In genomic region chr19:36688058-36688457, GRCh38 we compare ENCODE assay signal across 8 cellular contexts. TPM values are rescaled to one million over a fixed set of nuclear protein-coding genes. Genes with fewer than 3 reads are reported as not detected.
DNase-seq lines count a peak whose midpoint lies in the region; ATAC-seq and TF ChIP-seq lines count a peak whose summit lies in the region.

No MANE protein-coding gene starts in this region.

- peaks cover 90% of the 10 kb centered on the region for H3K36me3 Mint-ChIP-seq in brain
- peaks cover 46% of the 10 kb centered on the region for H3K36me3 Mint-ChIP-seq in mesothelial cell of epicardium

- ATAC-seq in GM18858 (IDR thresholded peaks at IDR 0.05; ENCODE audit: unreplicated experiment) = no peak

- DNase-seq in stimulated activated CD4-positive, alpha-beta T cell treated with anti-CD3 and anti-CD28 coated beads, Interleukin-1b, Interleukin-23, amount 100 ng/mL, for 48 hours = peak; percentile 4
- DNase-seq in stimulated activated CD4-positive, alpha-beta T cell treated with anti-CD3 and anti-CD28 coated beads, Interleukin-4, amount 100 ng/mL, for 4 hours = no peak
- no peak for DNase-seq in mesothelial cell of epicardium (ENCODE audit: low spot score in 2 of 2, unreplicated experiment in 2 of 2)
- no peak for DNase-seq in SIG-M5 treated with dmso at 0.1 percent for 504 hours (lab: John Stamatoyannopoulos, UW; ENCODE audit: unreplicated experiment)
- no peak for DNase-seq in C1 segment of cervical spinal cord (lab: John Stamatoyannopoulos, UW)
- no peak for DNase-seq in kidney tubule cell (ENCODE audit: low spot score)

- H3K27ac Mint-ChIP-seq in brain = peak overlapping the region; percentile 97 to 98 (median 98)
- H3K27ac Mint-ChIP-seq in mesothelial cell of epicardium = peak overlapping the region; percentile 97

- TF ChIP-seq CTCF in brain (conservative IDR thresholded peaks at IDR 0.05) = no peak
- no peak for TF ChIP-seq CTCF in mesothelial cell of epicardium (IDR thresholded peaks at IDR 0.05; ENCODE audit: unreplicated experiment)

- H3K4me3 Mint-ChIP-seq in brain (peak overlapping the region; percentile 97 to 99 (median 99)), mesothelial cell of epicardium (peak overlapping the region; percentile 97)

- H3K27me3 Mint-ChIP-seq in brain (peaks cover 18% of the 10 kb centered on the region), mesothelial cell of epicardium (ENCODE audit: low read depth) (no peaks in the 10 kb centered on the region)

- H3K4me1 Mint-ChIP-seq in brain = peaks cover 45% of the 10 kb centered on the region
- H3K4me1 Mint-ChIP-seq in mesothelial cell of epicardium = peaks cover 26% of the 10 kb centered on the region

- H3K9me3 Mint-ChIP-seq in brain (peaks cover 26 to 61% (median 34%) of the 10 kb centered on the region in 5 experiments), mesothelial cell of epicardium (peaks cover 18% of the 10 kb centered on the region)

RNA-seq across cellular contexts. Expression of gene ZNF567, which starts 0.6 kb away (rescaled TPM):
- polyA plus RNA-seq in brain (ENCODE audit: insufficient read depth, low read depth, low replicate concordance) = 2.3 TPM
- total RNA-seq in mesothelial cell of epicardium = 11.0 to 12.9 TPM (median 11.3 TPM) in 3 replicates

RNA-seq across cellular contexts. Expression of gene ZNF461, which starts 21.4 kb away (rescaled TPM):
- 3.6 TPM for polyA plus RNA-seq in brain (ENCODE audit: insufficient read depth, low read depth, low replicate concordance)
- total RNA-seq in mesothelial cell of epicardium = 10.3 to 13.6 TPM (median 13.1 TPM) in 3 replicates
